In the genomic region with DNA sequence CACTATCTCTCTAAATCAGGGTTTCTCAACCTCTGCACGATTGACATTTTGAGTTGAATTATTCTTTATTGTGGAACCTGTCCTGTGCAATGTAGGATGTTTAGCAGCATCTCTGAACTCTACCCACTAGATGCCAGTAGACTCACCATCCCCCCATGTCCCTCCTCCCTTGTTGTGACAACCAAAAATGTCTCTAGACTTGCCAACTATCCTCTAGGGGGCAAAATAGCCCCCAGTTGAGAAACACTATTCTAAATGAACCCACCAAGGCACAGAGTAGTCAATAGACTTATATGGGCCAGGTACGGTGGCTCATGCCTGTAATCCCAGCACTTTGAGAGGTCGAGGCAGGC, we compare ENCODE assay signal across 16 cellular contexts. TPM values are rescaled to one million over a fixed set of nuclear protein-coding genes. Genes with fewer than 3 reads are reported as not detected.
DNase-seq lines count a peak whose midpoint lies in the region; ATAC-seq, FAIRE-seq and TF ChIP-seq lines count a peak whose summit lies in the region.
"Had no signal": no experiment of that assay in that cellular context is flagged by ENCODE, and none has a peak within 500 bp of the region (broad histone marks: within the 10 kb centered on the region; RNA-seq: fewer than 3 reads in every experiment).

No MANE protein-coding gene starts in this region.

- no peaks in the 10 kb centered on the region for H3K23me2 ChIP-seq in H1 (ENCODE audit: low read depth, low read length)

- H3K36me3 Mint-ChIP-seq in activated T-cell treated with anti-CD3 and anti-CD28 coated beads, Interleukin-2, amount 50 U/mL, for 24 hours (ENCODE audit: low read depth): no peaks in the 10 kb centered on the region
- H3K36me3 Mint-ChIP-seq in activated CD4-positive, alpha-beta T cell treated with anti-CD3 and anti-CD28 coated beads, Interleukin-2, amount 10 ng/mL, durations not matched to agents 7 days and 5 days (ENCODE audit: low read depth): no peaks in the 10 kb centered on the region
- H3K36me3 Mint-ChIP-seq: activated naive CD4-positive, alpha-beta T cell treated with anti-CD3 and anti-CD28 coated beads, Interleukin-2, amount 50 U/mL, for 72 hours had no signal

- no peaks in the 10 kb centered on the region for H3K9me3 Mint-ChIP-seq in activated T-cell treated with anti-CD3 and anti-CD28 coated beads, Interleukin-2, amount 50 U/mL, for 24 hours
- no peaks in the 10 kb centered on the region for H3K9me3 Mint-ChIP-seq in activated CD4-positive, alpha-beta T cell treated with anti-CD3 and anti-CD28 coated beads, Interleukin-2, amount 10 ng/mL, durations not matched to agents 7 days and 5 days
- H3K9me3 Mint-ChIP-seq: activated naive CD4-positive, alpha-beta T cell treated with anti-CD3 and anti-CD28 coated beads, Interleukin-2, amount 50 U/mL, for 72 hours had no signal

- no peak overlapping the region for H2AFZ ChIP-seq in H1 (ENCODE audit: low read length)

- no peak overlapping the region for H4K8ac ChIP-seq in H1 (ENCODE audit: extremely low read depth, insufficient read depth, low read length)

- H2BK120ac ChIP-seq in H1 (replicated peaks; ENCODE audit: low read depth, low read length): no peak overlapping the region

- H3K9ac ChIP-seq in H1 (replicated peaks in 1 of 4; ENCODE audit: extremely low read depth in 1 of 4, low read depth in 3 of 4, low read length in 3 of 4): no peak overlapping the region

- no peak overlapping the region for H4K5ac ChIP-seq in H1 (ENCODE audit: insufficient read length, low read depth, low read length)

- H3K4me3 Mint-ChIP-seq in activated T-cell treated with anti-CD3 and anti-CD28 coated beads, Interleukin-2, amount 50 U/mL, for 24 hours: no peak overlapping the region
- no peak overlapping the region for H3K4me3 Mint-ChIP-seq in activated CD4-positive, alpha-beta T cell treated with anti-CD3 and anti-CD28 coated beads, Interleukin-2, amount 10 ng/mL, durations not matched to agents 7 days and 5 days

- H3K9me3 ChIP-seq in right cardiac atrium (ENCODE audit: control insufficient read depth, low read length) (no peaks in the 10 kb centered on the region), H1 (ENCODE audit: insufficient read depth in 2 of 2, low read depth in 1 of 2, low read length in 1 of 2) (no peaks in the 10 kb centered on the region)
- H3K9me3 ChIP-seq: mucosa of descending colon, right lobe of liver, testis had no signal

- no peak overlapping the region for H2BK5ac ChIP-seq in H1 (ENCODE audit: low read depth, low read length)

- H3K79me1 ChIP-seq in H1 (ENCODE audit: low read depth, low read length): no peaks in the 10 kb centered on the region

- no peak for DNase-seq in right cardiac atrium
- no peak for DNase-seq in Right ventricle myocardium superior
- DNase-seq in H1 (ENCODE audit: low read depth in 1 of 2, low spot score in 2 of 2): no peak
- peak; percentile 1 for DNase-seq in non-pigmented ciliary epithelial cell (ENCODE audit: low read depth)
- DNase-seq in activated T-cell treated with anti-CD3 and anti-CD28 coated beads, Interleukin-2, amount 50 U/mL, for 24 hours: no peak
- DNase-seq in DMS79 treated with DMSO at 0.1 percent for 48 hours (lab: John Stamatoyannopoulos, UW): no peak
- no peak for DNase-seq in NCI-H524 treated with DMSO at 0.1 percent for 48 hours (lab: John Stamatoyannopoulos, UW)
- DNase-seq in activated CD4-positive, alpha-beta T cell treated with anti-CD3 and anti-CD28 coated beads, Interleukin-2, amount 10 ng/mL, durations not matched to agents 7 days and 5 days: no peak
- DNase-seq: activated CD8-positive, alpha-beta memory T cell treated with anti-CD3 and anti-CD28 coated beads, Interleukin-2, amount 50 U/mL, for 4 hours; KG1; mucosa of descending colon; NCI-H526; right lobe of liver; testis had no signal

- no peak overlapping the region for H2BK12ac ChIP-seq in H1 (ENCODE audit: low read depth, low read length)

- peak; percentile 27 to 31; a peak in 2 of 4 replicates for TF ChIP-seq RAD21 in H1 (IDR thresholded peaks at IDR 0.05 in 1 of 2, conservative IDR thresholded peaks at IDR 0.05 in 1 of 2; ENCODE audit: low read depth in 2 of 2, low read length in 2 of 2)

- no peak overlapping the region for H2AK5ac ChIP-seq in H1 (ENCODE audit: low read depth, low read length)

- intact Hi-C loops in right cardiac atrium (cut with DNase I): no loop called here
- intact Hi-C loops in Right ventricle myocardium superior (cut with DNase I): no loop called here

- H3K27ac ChIP-seq in right cardiac atrium (ENCODE audit: low read length) (peak overlapping the region; percentile 58), H1 (ENCODE audit: low read depth, low read length) (no peak overlapping the region)
- H3K27ac ChIP-seq: right lobe of liver, SJSA1 had no signal

- no peak overlapping the region for H2BK15ac ChIP-seq in H1 (ENCODE audit: low read length)

- CTCF ChIA-PET in H1 (lab: Charles Lee; ENCODE audit: partially characterized antibody): interaction anchor here (0.7 to 1.1 kb wide), 3 partner anchors 10 to 45 kb away, joined by 3 read pairs; no protein-coding TSS in a partner anchor
- CTCF ChIA-PET in activated CD4-positive, alpha-beta T cell treated with anti-CD3 and anti-CD28 coated beads, Interleukin-2, amount 10 ng/mL, durations not matched to agents 7 days and 5 days (lab: Charles Lee): no interaction called here

- H3K27ac Mint-ChIP-seq in activated T-cell treated with anti-CD3 and anti-CD28 coated beads, Interleukin-2, amount 50 U/mL, for 24 hours: no peak overlapping the region
- no peak overlapping the region for H3K27ac Mint-ChIP-seq in activated CD4-positive, alpha-beta T cell treated with anti-CD3 and anti-CD28 coated beads, Interleukin-2, amount 10 ng/mL, durations not matched to agents 7 days and 5 days
- H3K27ac Mint-ChIP-seq: activated naive CD4-positive, alpha-beta T cell treated with anti-CD3 and anti-CD28 coated beads, Interleukin-2, amount 50 U/mL, for 72 hours had no signal

- ATAC-seq in right cardiac atrium (peak in 1 of 2 donors; percentile 16), Right ventricle myocardium superior (ENCODE audit: poor library complexity) (no peak)
- ATAC-seq: activated naive CD4-positive, alpha-beta T cell treated with anti-CD3 and anti-CD28 coated beads, Interleukin-2, amount 50 U/mL, for 72 hours; mucosa of descending colon; right lobe of liver had no signal

- peaks cover 5% of the 10 kb centered on the region for H3K4me1 ChIP-seq in right cardiac atrium (ENCODE audit: control insufficient read depth, insufficient read depth, low read length)
- H3K4me1 ChIP-seq in H1 (replicated peaks in 1 of 4; ENCODE audit: control insufficient read depth in 3 of 4, insufficient read depth in 4 of 4, low read length in 3 of 4): peaks cover 0 to 5% (median 3%) of the 10 kb centered on the region in 4 experiments; a peak in 3 of 7 replicates
- H3K4me1 ChIP-seq: right lobe of liver, SJSA1, testis had no signal

- no peak for FAIRE-seq in H1 (lab: Jason Lieb, UNC)

- TF ChIP-seq CTCF in H1 (IDR thresholded peaks at IDR 0.05; ENCODE audit: control extremely low read depth in 1 of 3, insufficient read depth in 1 of 3, low read depth in 1 of 3, low read length in 3 of 3): peak in 2 of 3 experiments; percentile 19 to 40; a peak in 3 of 4 replicates

- H3K4me3 ChIP-seq in right cardiac atrium (ENCODE audit: low read length) (no peak overlapping the region), H1 (ENCODE audit: extremely low read depth in 1 of 4, insufficient read depth in 2 of 4, low read depth in 3 of 4, low read length in 4 of 4) (no peak overlapping the region)
- H3K4me3 ChIP-seq: mucosa of descending colon, right lobe of liver, SJSA1, testis had no signal

- no peak overlapping the region for H2BK20ac ChIP-seq in H1 (ENCODE audit: low read length)

- no peaks in the 10 kb centered on the region for H3K36me3 ChIP-seq in H1 (ENCODE audit: control insufficient read depth in 2 of 4, insufficient read depth in 4 of 4, low read length in 3 of 4)
- H3K36me3 ChIP-seq: right lobe of liver, SJSA1 had no signal

- H3K14ac ChIP-seq in H1 (ENCODE audit: insufficient read length): no peak overlapping the region

- peaks cover 2% of the 10 kb centered on the region for H3K27me3 Mint-ChIP-seq in activated T-cell treated with anti-CD3 and anti-CD28 coated beads, Interleukin-2, amount 50 U/mL, for 24 hours
- peaks cover 6% of the 10 kb centered on the region for H3K27me3 Mint-ChIP-seq in activated CD4-positive, alpha-beta T cell treated with anti-CD3 and anti-CD28 coated beads, Interleukin-2, amount 10 ng/mL, durations not matched to agents 7 days and 5 days

- POLR2A ChIA-PET in H1 (lab: Charles Lee; ENCODE audit: partially characterized antibody): interaction anchor here (0.7 to 0.9 kb wide), 2 partner anchors 205 to 226 kb away, joined by 3 read pairs; partner anchors contain the start of gene SMARCA5
- POLR2A ChIA-PET in activated CD4-positive, alpha-beta T cell treated with anti-CD3 and anti-CD28 coated beads, Interleukin-2, amount 10 ng/mL, durations not matched to agents 7 days and 5 days (lab: Charles Lee): no interaction called here

- no peaks in the 10 kb centered on the region for H3K79me2 ChIP-seq in H1 (ENCODE audit: control insufficient read depth in 1 of 2, insufficient read depth in 2 of 2, low read length in 2 of 2)

- no peak for TF ChIP-seq POLR2A in H1 (IDR thresholded peaks at IDR 0.05; ENCODE audit: control extremely low read depth in 1 of 2, low read depth in 2 of 2, low read length in 2 of 2)

- H3K4ac ChIP-seq in H1 (replicated peaks; ENCODE audit: insufficient read length, low read depth, low read length): no peak overlapping the region

- no peak overlapping the region for H3K56ac ChIP-seq in H1 (replicated peaks; ENCODE audit: insufficient read length, low read depth, low read length)

- no peak overlapping the region for H3K18ac ChIP-seq in H1 (ENCODE audit: extremely low read depth, low read length)

- no peaks in the 10 kb centered on the region for H4K20me1 ChIP-seq in H1 (replicated peaks in 1 of 2; ENCODE audit: control insufficient read depth in 1 of 2, insufficient read depth in 2 of 2, low read length in 2 of 2)

- TF ChIP-seq EP300 in H1 (IDR thresholded peaks at IDR 0.05; ENCODE audit: borderline replicate concordance in 1 of 2, low read depth in 2 of 2, low read length in 2 of 2): no peak

- H3K4me2 ChIP-seq in H1 (ENCODE audit: insufficient read depth in 1 of 2, low read depth in 2 of 2, low read length in 2 of 2): no peak overlapping the region

- 63% methylated on average over 3 of the region's 3 CpGs for WGBS in right cardiac atrium
- 58% methylated on average over 3 of the region's 3 CpGs; no CpG with 5 or more reads in 1 of the 2 experiments for whole genome bisulfite sequencing in H1 (ENCODE audit: extremely low coverage in 1 of 2, insufficient coverage in 1 of 2, insufficient read length in 1 of 2, insufficient replicate concordance in 2 of 2, low coverage in 1 of 2, low lambda C conversion rate in 2 of 2, missing lambda C conversion rate in 1 of 2), 2 experiments

- H4K91ac ChIP-seq in H1 (replicated peaks; ENCODE audit: insufficient read length, low read length): no peak overlapping the region

- no peaks in the 10 kb centered on the region for H3K4me1 Mint-ChIP-seq in activated T-cell treated with anti-CD3 and anti-CD28 coated beads, Interleukin-2, amount 50 U/mL, for 24 hours (ENCODE audit: low read depth)
- no peaks in the 10 kb centered on the region for H3K4me1 Mint-ChIP-seq in activated CD4-positive, alpha-beta T cell treated with anti-CD3 and anti-CD28 coated beads, Interleukin-2, amount 10 ng/mL, durations not matched to agents 7 days and 5 days

- H3K27me3 ChIP-seq in right cardiac atrium (ENCODE audit: control insufficient read depth, insufficient read depth) (no peaks in the 10 kb centered on the region), H1 (replicated peaks in 1 of 4; ENCODE audit: control insufficient read depth in 3 of 4, extremely low read depth in 1 of 4, insufficient read depth in 3 of 4, low read length in 3 of 4) (no peaks in the 10 kb centered on the region)
- H3K27me3 ChIP-seq: right lobe of liver, SJSA1, testis had no signal

- no peak overlapping the region for H3K23ac ChIP-seq in H1 (ENCODE audit: insufficient read length)

RNA-seq across cellular contexts. Expression of gene GAB1, which starts 49.1 kb away (rescaled TPM):
- 10 to 100 TPM; 46.8 to 73.4 (median 59.0) TPM for total RNA-seq in right cardiac atrium
- 11.0 TPM for polyA plus RNA-seq in right cardiac atrium
- 72.5 TPM for total RNA-seq in Right ventricle myocardium superior
- 19.1 and 21.3 TPM in 2 replicates for total RNA-seq in H1 (2021; fragmentation: NEBNext Ultra II Directional; extraction: Animal tissue kit (Norgen Biotek cat#: 25700))
- polyA plus RNA-seq in H1 (2011; rRNA removed): 4.9 and 6.8 TPM in 2 replicates
- 5.8 TPM for polyA plus RNA-seq in H1 (2011; cell fraction: cytosol; rRNA removed)
- 8.2 TPM for polyA plus RNA-seq in H1 (2011; cell fraction: nucleus; rRNA removed)
- polyA plus RNA-seq in H1 (2012, experiment 1 of 2): 5.6 to 11.7 TPM (median 7.9 TPM) in 4 replicates
- 0.89 TPM for polyA plus RNA-seq in H1 (2012, experiment 2 of 2)
- polyA plus RNA-seq in H1 (2013, experiment 1 of 2): 10.7 TPM
- 12.0 TPM for polyA plus RNA-seq in H1 (2013, experiment 2 of 2)
- 24.5 and 30.2 TPM in 2 replicates for polyA minus RNA-seq in H1 (2011; rRNA and poly(A)+ RNA removed)
- 7.3 TPM for polyA minus RNA-seq in H1 (2011; cell fraction: cytosol; rRNA and poly(A)+ RNA removed)
- 41.7 TPM for polyA minus RNA-seq in H1 (2011; cell fraction: nucleus; rRNA and poly(A)+ RNA removed)
- under 1 TPM; 0.60 to 0.75 TPM for total RNA-seq in activated CD4-positive, alpha-beta T cell treated with anti-CD3 and anti-CD28 coated beads, Interleukin-2, amount 10 ng/mL, durations not matched to agents 7 days and 5 days

Comparison
In these comparisons a context has a peak if more than half of its experiments do, and no peak if none do; other contexts are left out.
1. RNA of gene GAB1, which starts 49.1 kb away (total RNA-seq): 72.5 TPM in Right ventricle myocardium superior (single experiment), 46.8 to 73.4 TPM in right cardiac atrium and 19.1 to 21.3 TPM in H1; 0.60 to 0.75 TPM in activated CD4-positive, alpha-beta T cell treated with anti-CD3 and anti-CD28 coated beads, Interleukin-2, amount 10 ng/mL, durations not matched to agents 7 days and 5 days; every median in the first group is over 10 times any median in the second.